In the genomic region with DNA sequence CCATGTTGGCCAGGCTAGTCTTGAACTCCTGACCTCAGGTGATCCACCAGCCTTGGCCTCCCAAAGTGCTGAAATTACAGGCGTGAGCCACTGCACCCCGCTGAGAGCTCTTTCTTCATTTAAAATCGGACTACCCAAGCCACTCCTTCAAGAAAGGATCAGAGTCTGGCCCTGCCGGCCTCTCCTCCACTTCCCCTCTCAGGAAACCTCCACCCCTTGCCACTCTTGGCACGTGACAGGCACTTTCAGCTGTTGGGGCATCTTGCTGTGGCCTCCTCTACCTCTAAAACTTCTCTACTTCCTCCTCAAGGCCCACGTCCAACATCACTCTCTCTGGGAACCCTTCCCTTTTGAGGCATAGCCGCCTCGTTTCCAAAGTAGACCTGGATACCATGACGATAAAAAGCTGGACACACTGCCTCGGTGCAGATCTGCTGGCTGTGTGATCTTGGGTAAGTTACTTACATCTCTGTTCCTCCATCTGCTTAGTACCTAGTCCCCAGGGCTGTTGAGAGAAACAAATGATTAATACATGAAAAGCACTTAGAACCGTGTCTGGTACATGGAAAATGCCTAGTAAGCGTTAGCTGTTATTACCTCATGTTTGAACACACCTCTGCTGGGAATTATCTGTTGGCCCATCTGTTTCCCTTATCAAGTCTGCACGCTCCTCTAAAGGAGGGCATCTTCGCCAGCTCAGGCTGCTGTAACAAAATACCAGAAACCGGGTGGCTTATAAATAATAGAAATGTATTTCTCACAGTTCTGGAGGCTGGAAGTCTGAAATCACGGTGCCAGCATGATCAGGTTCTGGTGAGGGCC, we compare ENCODE assay signal across 1 cellular context.
A peak's percentile ranks its signal among the peaks of the same experiment; 100 is the strongest.
TF ChIP-seq lines count a peak whose summit lies in the region.

No MANE protein-coding gene starts in this region.

TF ChIP-seq in HepG2, 621 proteins besides CTCF, POLR2A, EP300 and RAD21:
- TF ChIP-seq MAFF (IDR thresholded peaks at IDR 0.05; ENCODE audit: low read depth, low read length) (peak; percentile 58; the same call in 1 of the 2 replicates), MAFK (conservative IDR thresholded peaks at IDR 0.05 in 1 of 2, IDR thresholded peaks at IDR 0.05 in 1 of 2; ENCODE audit: low read length in 2 of 2) (peak; percentile 61 to 70; a peak in 3 of 4 replicates), NFATC3 (CRISPR knock-in tag; IDR thresholded peaks at IDR 0.05) (no peak)
- TF ChIP-seq, protein P1, sequence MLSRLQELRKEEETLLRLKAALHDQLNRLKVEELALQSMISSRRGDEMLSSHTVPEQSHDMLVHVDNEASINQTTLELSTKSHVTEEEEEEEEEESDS (CRISPR knock-in tag; IDR thresholded peaks at IDR 0.05; ENCODE audit: borderline replicate concordance) = no peak
- TF ChIP-seq, protein P2, sequence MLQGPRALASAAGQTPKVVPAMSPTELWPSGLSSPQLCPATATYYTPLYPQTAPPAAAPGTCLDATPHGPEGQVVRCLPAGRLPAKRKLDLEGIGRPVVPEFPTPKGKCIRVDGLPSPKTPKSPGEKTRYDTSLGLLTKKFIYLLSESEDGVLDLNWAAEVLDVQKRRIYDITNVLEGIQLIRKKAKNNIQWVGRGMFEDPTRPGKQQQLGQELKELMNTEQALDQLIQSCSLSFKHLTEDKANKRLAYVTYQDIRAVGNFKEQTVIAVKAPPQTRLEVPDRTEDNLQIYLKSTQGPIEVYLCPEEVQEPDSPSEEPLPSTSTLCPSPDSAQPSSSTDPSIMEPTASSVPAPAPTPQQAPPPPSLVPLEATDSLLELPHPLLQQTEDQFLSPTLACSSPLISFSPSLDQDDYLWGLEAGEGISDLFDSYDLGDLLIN (CRISPR knock-in tag; IDR thresholded peaks at IDR 0.05; ENCODE audit: borderline replicate concordance) = no peak
- TF ChIP-seq, protein P3, sequence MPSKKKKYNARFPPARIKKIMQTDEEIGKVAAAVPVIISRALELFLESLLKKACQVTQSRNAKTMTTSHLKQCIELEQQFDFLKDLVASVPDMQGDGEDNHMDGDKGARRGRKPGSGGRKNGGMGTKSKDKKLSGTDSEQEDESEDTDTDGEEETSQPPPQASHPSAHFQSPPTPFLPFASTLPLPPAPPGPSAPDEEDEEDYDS (CRISPR knock-in tag; IDR thresholded peaks at IDR 0.05) = no peak
